Comparison of ENCODE assay signal across 31 cellular contexts in genomic region chr2:71269511-71270090, GRCh38.
"Had no signal": no experiment of that assay in that cellular context is flagged by ENCODE, and none has a peak within 500 bp of the region (broad histone marks: within the 10 kb centered on the region; RNA-seq: fewer than 3 reads in every experiment).

No MANE protein-coding gene starts in this region.

- H3K36me3 Mint-ChIP-seq: activated CD4-positive, alpha-beta memory T cell treated with anti-CD3 and anti-CD28 coated beads for 36 hours; activated CD8-positive, alpha-beta memory T cell treated with anti-CD3 and anti-CD28 coated beads, Interleukin-2, amount 10 ng/mL, durations not matched to agents 7 days and 5 days; activated naive CD8-positive, alpha-beta T cell treated with anti-CD3 and anti-CD28 coated beads for 36 hours had no signal

- H3K4me1 ChIP-seq: adrenal gland, body of pancreas, colonic mucosa, esophagus squamous epithelium, gastroesophageal sphincter had no signal

- H3K9me3 Mint-ChIP-seq: activated CD4-positive, alpha-beta memory T cell treated with anti-CD3 and anti-CD28 coated beads for 36 hours; activated CD4-positive, alpha-beta T cell treated with anti-CD3 and anti-CD28 coated beads, Interleukin-2, amount 10 ng/mL, durations not matched to agents 24 days and 14 days; activated naive CD4-positive, alpha-beta T cell treated with anti-CD3 and anti-CD28 coated beads for 36 hours; activated naive CD4-positive, alpha-beta T cell treated with anti-CD3 and anti-CD28 coated beads, Interleukin-2, amount 50 U/mL, for 24 hours; activated naive CD8-positive, alpha-beta T cell treated with anti-CD3 and anti-CD28 coated beads for 36 hours; activated naive CD8-positive, alpha-beta T cell treated with anti-CD3 and anti-CD28 coated beads, Interleukin-2, amount 50 U/mL, for 24 hours; activated T-helper 1 cell treated with anti-CD3 and anti-CD28 coated beads, Interleukin-12 subunit alpha, Interleukin-12 subunit beta, Interleukin-2, Interleukin-4 antibody, amounts not matched to agents 30 ng/mL and 10 ng/mL and 1 ng/mL, durations not matched to agents 14 hours and 24 hours and 36 hours; activated T-helper 2 cell treated with anti-CD3 and anti-CD28 coated beads, Interferon-gamma antibody, Interleukin-2, Interleukin-4, amounts not matched to agents 10 μg/mL and 5 μg/mL and 100 μg/mL, durations not matched to agents 14 hours and 24 hours and 36 hours had no signal

- H3K4me3 ChIP-seq: adrenal gland, body of pancreas, colonic mucosa, esophagus squamous epithelium, gastroesophageal sphincter had no signal

- H3K27ac Mint-ChIP-seq: activated CD4-positive, alpha-beta memory T cell treated with anti-CD3 and anti-CD28 coated beads for 36 hours; activated CD4-positive, alpha-beta T cell treated with anti-CD3 and anti-CD28 coated beads for 36 hours; activated CD4-positive, alpha-beta T cell treated with anti-CD3 and anti-CD28 coated beads, Interleukin-2, amount 10 ng/mL, durations not matched to agents 24 days and 14 days; activated CD8-positive, alpha-beta memory T cell treated with anti-CD3 and anti-CD28 coated beads, Interleukin-2, amount 10 ng/mL, durations not matched to agents 7 days and 5 days; activated CD8-positive, alpha-beta T cell treated with anti-CD3 and anti-CD28 coated beads, Interleukin-2, amount 10 ng/mL, durations not matched to agents 7 days and 5 days; activated naive CD4-positive, alpha-beta T cell treated with anti-CD3 and anti-CD28 coated beads for 36 hours; activated naive CD4-positive, alpha-beta T cell treated with anti-CD3 and anti-CD28 coated beads, Interleukin-2, amount 50 U/mL, for 24 hours; activated naive CD8-positive, alpha-beta T cell treated with anti-CD3 and anti-CD28 coated beads for 36 hours; activated naive CD8-positive, alpha-beta T cell treated with anti-CD3 and anti-CD28 coated beads, Interleukin-2, amount 50 U/mL, for 24 hours; activated T-helper 1 cell treated with anti-CD3 and anti-CD28 coated beads, Interleukin-12 subunit alpha, Interleukin-12 subunit beta, Interleukin-2, Interleukin-4 antibody, amounts not matched to agents 30 ng/mL and 10 ng/mL and 1 ng/mL, durations not matched to agents 14 hours and 24 hours and 36 hours; activated T-helper 2 cell treated with anti-CD3 and anti-CD28 coated beads, Interferon-gamma antibody, Interleukin-2, Interleukin-4, amounts not matched to agents 10 μg/mL and 5 μg/mL and 100 μg/mL, durations not matched to agents 14 hours and 24 hours and 36 hours had no signal

- FAIRE-seq: endometrium, endothelial cell of umbilical vein had no signal

- H3K27ac ChIP-seq: adrenal gland, body of pancreas, colonic mucosa, epithelial cell of prostate, esophagus squamous epithelium, gastroesophageal sphincter had no signal

- H3K27me3 ChIP-seq: body of pancreas, colonic mucosa had no signal

- ATAC-seq: activated CD4-positive, alpha-beta T cell treated with anti-CD3 and anti-CD28 coated beads for 36 hours; activated CD8-positive, alpha-beta memory T cell treated with anti-CD3 and anti-CD28 coated beads, Interleukin-2, amount 10 ng/mL, durations not matched to agents 7 days and 5 days; activated CD8-positive, alpha-beta T cell treated with anti-CD3 and anti-CD28 coated beads, Interleukin-2, amount 10 ng/mL, durations not matched to agents 7 days and 5 days; activated naive CD8-positive, alpha-beta T cell treated with anti-CD3 and anti-CD28 coated beads, Interleukin-2, amount 50 U/mL, for 24 hours; body of pancreas; gastroesophageal sphincter had no signal

- H3K4me1 Mint-ChIP-seq: activated CD4-positive, alpha-beta T cell treated with anti-CD3 and anti-CD28 coated beads for 36 hours; activated CD4-positive, alpha-beta T cell treated with anti-CD3 and anti-CD28 coated beads, Interleukin-2, amount 10 ng/mL, durations not matched to agents 24 days and 14 days; activated CD8-positive, alpha-beta memory T cell treated with anti-CD3 and anti-CD28 coated beads, Interleukin-2, amount 10 ng/mL, durations not matched to agents 7 days and 5 days; activated naive CD4-positive, alpha-beta T cell treated with anti-CD3 and anti-CD28 coated beads, Interleukin-2, amount 50 U/mL, for 24 hours; activated naive CD8-positive, alpha-beta T cell treated with anti-CD3 and anti-CD28 coated beads for 36 hours; activated naive CD8-positive, alpha-beta T cell treated with anti-CD3 and anti-CD28 coated beads, Interleukin-2, amount 50 U/mL, for 24 hours had no signal

- H3K4me3 Mint-ChIP-seq: activated CD4-positive, alpha-beta memory T cell treated with anti-CD3 and anti-CD28 coated beads for 36 hours; activated CD4-positive, alpha-beta T cell treated with anti-CD3 and anti-CD28 coated beads for 36 hours; activated CD4-positive, alpha-beta T cell treated with anti-CD3 and anti-CD28 coated beads, Interleukin-2, amount 10 ng/mL, durations not matched to agents 24 days and 14 days; activated CD8-positive, alpha-beta memory T cell treated with anti-CD3 and anti-CD28 coated beads, Interleukin-2, amount 10 ng/mL, durations not matched to agents 7 days and 5 days; activated CD8-positive, alpha-beta T cell treated with anti-CD3 and anti-CD28 coated beads, Interleukin-2, amount 10 ng/mL, durations not matched to agents 7 days and 5 days; activated naive CD4-positive, alpha-beta T cell treated with anti-CD3 and anti-CD28 coated beads for 36 hours; activated naive CD4-positive, alpha-beta T cell treated with anti-CD3 and anti-CD28 coated beads, Interleukin-2, amount 50 U/mL, for 24 hours; activated naive CD8-positive, alpha-beta T cell treated with anti-CD3 and anti-CD28 coated beads for 36 hours; activated naive CD8-positive, alpha-beta T cell treated with anti-CD3 and anti-CD28 coated beads, Interleukin-2, amount 50 U/mL, for 24 hours; activated T-helper 1 cell treated with anti-CD3 and anti-CD28 coated beads, Interleukin-12 subunit alpha, Interleukin-12 subunit beta, Interleukin-2, Interleukin-4 antibody, amounts not matched to agents 30 ng/mL and 10 ng/mL and 1 ng/mL, durations not matched to agents 14 hours and 24 hours and 36 hours had no signal

- H3K9me3 ChIP-seq: adrenal gland, body of pancreas, colonic mucosa, esophagus squamous epithelium, gastroesophageal sphincter had no signal

- H3K36me3 ChIP-seq: adrenal gland, colonic mucosa, esophagus squamous epithelium, gastroesophageal sphincter had no signal

- DNase-seq: activated CD4-positive, alpha-beta memory T cell treated with anti-CD3 and anti-CD28 coated beads for 36 hours; activated CD4-positive, alpha-beta T cell treated with anti-CD3 and anti-CD28 coated beads for 36 hours; activated CD4-positive, alpha-beta T cell treated with anti-CD3 and anti-CD28 coated beads, Interleukin-2, amount 10 ng/mL, durations not matched to agents 24 days and 14 days; activated CD4-positive, CD25-positive, alpha-beta regulatory T cell; activated CD4-positive, CD25-positive, alpha-beta regulatory T cell treated with anti-CD3 and anti-CD28 coated beads, Interleukin-2, amount 50 U/mL, for 72 hours; activated CD8-positive, alpha-beta memory T cell treated with anti-CD3 and anti-CD28 coated beads, Interleukin-2, amount 10 ng/mL, durations not matched to agents 7 days and 5 days; activated CD8-positive, alpha-beta memory T cell treated with anti-CD3 and anti-CD28 coated beads, Interleukin-2, amount 50 U/mL, for 4 hours; activated CD8-positive, alpha-beta T cell treated with anti-CD3 and anti-CD28 coated beads, Interleukin-2, amount 10 ng/mL, durations not matched to agents 7 days and 5 days; activated effector memory CD4-positive, alpha-beta T cell treated with anti-CD3 and anti-CD28 coated beads, Interleukin-2, amount 50 U/mL, for 16 hours; activated naive CD4-positive, alpha-beta T cell treated with anti-CD3 and anti-CD28 coated beads for 36 hours; activated naive CD8-positive, alpha-beta T cell treated with anti-CD3 and anti-CD28 coated beads for 36 hours; activated naive CD8-positive, alpha-beta T cell treated with anti-CD3 and anti-CD28 coated beads, Interleukin-2, amount 50 U/mL, for 24 hours; activated T-cell treated with anti-CD3 and anti-CD28 coated beads, Interleukin-2, amount 50 U/mL, for 1 hour; activated T-cell treated with anti-CD3 and anti-CD28 coated beads, Interleukin-2, amount 50 U/mL, for 48 hours; adrenal gland; amygdala; aorta; body of pancreas; caudate nucleus; colonic mucosa; effector CD8-positive, alpha-beta T cell; esophagus squamous epithelium; foreskin melanocyte; T-helper 2 cell had no signal
